7 cellular contexts compared by ENCODE assay signal in the genomic region with DNA sequence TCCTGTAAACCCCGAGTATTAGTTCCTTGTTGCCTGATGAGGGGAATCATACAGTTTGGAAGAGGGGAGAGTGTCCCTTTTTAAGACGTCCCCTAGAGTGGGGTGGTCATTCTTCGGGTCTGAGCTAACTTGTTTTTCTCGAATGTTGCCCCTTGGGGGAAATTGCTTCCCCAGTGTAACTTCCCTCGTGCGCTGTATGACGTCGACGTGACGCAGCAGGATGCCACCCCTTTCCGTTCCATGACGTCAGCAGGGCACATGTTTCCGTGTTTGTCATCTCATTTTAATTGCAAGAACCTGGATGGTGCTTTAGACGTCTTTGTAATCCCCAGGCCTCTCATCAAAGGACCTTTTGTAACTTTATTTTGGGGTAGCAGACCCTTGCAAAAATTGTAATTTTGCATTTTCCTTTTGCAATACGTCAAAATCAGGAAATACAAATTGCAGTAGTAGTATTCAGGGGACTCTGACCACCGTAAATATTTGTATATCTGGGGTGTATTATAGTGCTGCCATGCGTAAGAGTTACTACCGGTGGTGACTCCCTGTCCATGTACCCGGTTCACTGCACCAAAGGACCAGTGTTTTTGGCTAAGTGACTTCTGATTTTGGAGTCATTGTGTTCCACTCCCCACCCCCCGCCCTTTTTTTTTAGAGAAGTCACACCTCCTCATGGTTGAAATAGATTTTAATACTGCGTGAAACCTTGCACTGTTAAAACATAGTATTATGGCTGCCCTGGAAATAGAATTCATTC. TPM values are rescaled to one million over a fixed set of nuclear protein-coding genes. Genes with fewer than 3 reads are reported as not detected.
DNase-seq lines count a peak whose midpoint lies in the region; ATAC-seq and TF ChIP-seq lines count a peak whose summit lies in the region.

No MANE protein-coding gene starts in this region.

- H3K27ac ChIP-seq in dorsolateral prefrontal cortex (peak overlapping the region in 58 of 59 donors; percentile 66 to 99 (median 94)), lower lobe of right lung (peak overlapping the region; percentile 95)

- H3K36me3 Mint-ChIP-seq in activated CD4-positive, alpha-beta memory T cell treated with anti-CD3 and anti-CD28 coated beads, Interleukin-2, amount 10 ng/mL, durations not matched to agents 7 days and 5 days (ENCODE audit: low read depth) = peaks cover 34% of the 10 kb centered on the region

- H3K27ac Mint-ChIP-seq in activated CD4-positive, alpha-beta memory T cell treated with anti-CD3 and anti-CD28 coated beads, Interleukin-2, amount 10 ng/mL, durations not matched to agents 7 days and 5 days = peak overlapping the region; percentile 98

- no peaks in the 10 kb centered on the region for H3K27me3 Mint-ChIP-seq in activated CD4-positive, alpha-beta memory T cell treated with anti-CD3 and anti-CD28 coated beads, Interleukin-2, amount 10 ng/mL, durations not matched to agents 7 days and 5 days

- peaks cover 41% of the 10 kb centered on the region for H3K4me1 ChIP-seq in lower lobe of right lung

- TF ChIP-seq CTCF in GM12875 (IDR thresholded peaks at IDR 0.05; ENCODE audit: borderline replicate concordance, insufficient read depth, low read depth, low read length) (no peak), dorsolateral prefrontal cortex (IDR thresholded peaks at IDR 0.05 in 54 of 56, conservative IDR thresholded peaks at IDR 0.05 in 2 of 56; ENCODE audit: low read depth in 1 of 56, partially characterized antibody in 56 of 56) (no peak), lower lobe of right lung (IDR thresholded peaks at IDR 0.05) (no peak)

- POLR2A ChIA-PET in activated CD4-positive, alpha-beta memory T cell treated with anti-CD3 and anti-CD28 coated beads, Interleukin-2, amount 10 ng/mL, durations not matched to agents 7 days and 5 days (lab: Charles Lee) = interaction anchor here (0.9 to 3.7 kb wide), 26 partner anchors 11 to 519 kb away, joined by 3 to 19 read pairs (median 4); a partner anchor contains a TSS

- H3K36me3 ChIP-seq in lower lobe of right lung = peaks cover 5% of the 10 kb centered on the region

- H3K9me3 Mint-ChIP-seq in activated CD4-positive, alpha-beta memory T cell treated with anti-CD3 and anti-CD28 coated beads, Interleukin-2, amount 10 ng/mL, durations not matched to agents 7 days and 5 days = no peaks in the 10 kb centered on the region

- CTCF ChIA-PET in activated CD4-positive, alpha-beta memory T cell treated with anti-CD3 and anti-CD28 coated beads, Interleukin-2, amount 10 ng/mL, durations not matched to agents 7 days and 5 days (lab: Charles Lee) = interaction anchor here (1.6 kb wide), 1 partner anchor 501 kb away, joined by 4 read pairs; a partner anchor contains a TSS

- peak; percentile 57 for DNase-seq in NCI-H510A treated with DMSO at 0.1 percent for 48 hours (lab: John Stamatoyannopoulos, UW)
- peak; percentile 92 for DNase-seq in activated CD4-positive, alpha-beta memory T cell treated with anti-CD3 and anti-CD28 coated beads, Interleukin-2, amount 10 ng/mL, durations not matched to agents 7 days and 5 days
- peak in 8 of 10 donors; percentile 31 to 81 (median 64) for DNase-seq in dorsolateral prefrontal cortex
- peak; percentile 85 for DNase-seq in lower lobe of right lung
- peak; percentile 56 to 88 (median 82) for DNase-seq in stimulated activated CD4-positive, alpha-beta T cell treated with anti-CD3 and anti-CD28 coated beads, TNF-alpha, amount 100 ng/mL, for 4 hours (ENCODE audit: low read depth in 3 of 3)

- peak overlapping the region; percentile 93 for H3K4me3 Mint-ChIP-seq in activated CD4-positive, alpha-beta memory T cell treated with anti-CD3 and anti-CD28 coated beads, Interleukin-2, amount 10 ng/mL, durations not matched to agents 7 days and 5 days

- H3K9me3 ChIP-seq in lower lobe of right lung = no peaks in the 10 kb centered on the region

- intact Hi-C loops in dorsolateral prefrontal cortex (cut with DNase I) = loop anchor here (5.0 to 10.0 kb wide), 4 partner anchors 64 to 501 kb away; a partner anchor contains a TSS
- intact Hi-C loops in lower lobe of right lung (cut with DNase I) = no loop called here

- peak overlapping the region; percentile 76 for H3K4me3 ChIP-seq in GM12875 (ENCODE audit: low read depth, low read length)
- H3K4me3 ChIP-seq in dorsolateral prefrontal cortex = peak overlapping the region; percentile 57 to 96 (median 85)
- peak overlapping the region; percentile 79 for H3K4me3 ChIP-seq in lower lobe of right lung

- peaks cover 62% of the 10 kb centered on the region for H3K4me1 Mint-ChIP-seq in activated CD4-positive, alpha-beta memory T cell treated with anti-CD3 and anti-CD28 coated beads, Interleukin-2, amount 10 ng/mL, durations not matched to agents 7 days and 5 days

- ATAC-seq in HG02973 (IDR thresholded peaks at IDR 0.05; ENCODE audit: unreplicated experiment) (peak; percentile 26), lower lobe of right lung (peak; percentile 65 to 67)

- H3K27me3 ChIP-seq in dorsolateral prefrontal cortex = no peaks in the 10 kb centered on the region
- no peaks in the 10 kb centered on the region for H3K27me3 ChIP-seq in lower lobe of right lung (ENCODE audit: low read depth)

RNA-seq across cellular contexts. Expression of a gene that starts 0.7 kb away (rescaled TPM):
- 10 to 100 TPM; 51.4 to 56.6 TPM for total RNA-seq in activated CD4-positive, alpha-beta memory T cell treated with anti-CD3 and anti-CD28 coated beads, Interleukin-2, amount 10 ng/mL, durations not matched to agents 7 days and 5 days
- total RNA-seq in dorsolateral prefrontal cortex (10 to 100 TPM; 31.9 to 79.7 (median 53.8) TPM), lower lobe of right lung (39.5 TPM)

RNA-seq across cellular contexts. Expression of a gene that starts 1.1 kb away (rescaled TPM):
- total RNA-seq in activated CD4-positive, alpha-beta memory T cell treated with anti-CD3 and anti-CD28 coated beads, Interleukin-2, amount 10 ng/mL, durations not matched to agents 7 days and 5 days = 1 to 10 TPM; 2.2 to 2.8 TPM
- total RNA-seq in dorsolateral prefrontal cortex (10 to 100 TPM in 1 of 120 experiments, 1 to 10 TPM in 119; 2.1 to 10.6 (median 4.0) TPM), lower lobe of right lung (2.2 TPM)

Comparison
In these comparisons a context has a peak if more than half of its experiments do, and no peak if none do; other contexts are left out.
1. Peak in every context shown above with its lines: DNase-seq, ATAC-seq, H3K4me3 ChIP-seq and H3K27ac ChIP-seq.